In the genomic region with DNA sequence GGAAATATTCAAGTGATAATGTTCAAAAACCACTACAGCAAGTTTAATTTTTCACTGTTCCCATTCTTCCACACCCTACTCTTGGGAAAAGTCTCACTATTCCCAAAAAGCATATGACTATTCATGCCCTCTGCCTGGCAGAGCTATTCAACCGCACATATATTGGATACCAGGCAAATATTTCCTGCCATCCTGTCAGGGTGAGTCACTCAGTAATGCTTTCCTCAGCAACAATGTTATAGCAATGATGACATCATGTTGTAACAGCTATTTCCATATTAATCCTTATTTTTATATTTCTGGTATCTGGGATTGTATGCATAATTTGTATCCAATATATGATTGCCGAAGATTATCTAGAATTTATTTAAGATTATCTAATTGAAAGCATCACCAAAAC, we compare ENCODE assay signal across 16 cellular contexts.
DNase-seq lines count a peak whose midpoint lies in the region; ATAC-seq and TF ChIP-seq lines count a peak whose summit lies in the region.
"Had no signal": no experiment of that assay in that cellular context is flagged by ENCODE, and none has a peak within 500 bp of the region (broad histone marks: within the 10 kb centered on the region; RNA-seq: fewer than 3 reads in every experiment).

No MANE protein-coding gene starts in this region.

- DNase-seq in EH (ENCODE audit: low read depth) (peak; percentile 5), NCI-H460 (ENCODE audit: extremely low read depth, low read depth) (peak; percentile 0), cardiac fibroblast (ENCODE audit: low read depth in 2 of 2) (peak; percentile 62 to 65), kidney glomerular epithelial cell (lab: John Stamatoyannopoulos, UW) (peak; percentile 61), NCI-H510A (lab: John Stamatoyannopoulos, UW) (no peak), heart right ventricle (no peak), COR-L47 (lab: John Stamatoyannopoulos, UW) (no peak)
- DNase-seq: activated T-cell treated with anti-CD3 and anti-CD28 coated beads, Interleukin-2, amount 50 U/mL, for 48 hours; BE2C; esophagus squamous epithelium; MV-4-11; NCI-H2107; ovary; SHP77; spleen had no signal

- intact Hi-C loops in heart right ventricle (cut with DNase I), result no loop called here

- H3K27me3 ChIP-seq in heart right ventricle, result no peaks in the 10 kb centered on the region
- H3K27me3 ChIP-seq: BE2C, esophagus squamous epithelium, ovary, spleen had no signal

- WGBS in heart right ventricle, 2 donors, result 78 to 81% methylated on average over 2 of the region's 2 CpGs

- H3K27ac ChIP-seq in heart right ventricle, result no peak overlapping the region
- H3K27ac ChIP-seq: esophagus squamous epithelium, ovary, spleen had no signal

- H3K36me3 ChIP-seq in heart right ventricle, result no peaks in the 10 kb centered on the region
- H3K36me3 ChIP-seq: BE2C, esophagus squamous epithelium, ovary, spleen had no signal

- H3K9me3 ChIP-seq in heart right ventricle, result no peaks in the 10 kb centered on the region
- H3K9me3 ChIP-seq: BE2C, esophagus squamous epithelium, ovary, spleen had no signal

- no peaks in the 10 kb centered on the region for H3K4me1 ChIP-seq in heart right ventricle
- H3K4me1 ChIP-seq: BE2C, esophagus squamous epithelium, spleen had no signal

- no peak for TF ChIP-seq CTCF in cardiac fibroblast (IDR thresholded peaks at IDR 0.05; ENCODE audit: low read depth, low read length)
- TF ChIP-seq CTCF in heart right ventricle (IDR thresholded peaks at IDR 0.05), result no peak

- H3K4me3 ChIP-seq in cardiac fibroblast (replicated peaks in 1 of 2; ENCODE audit: low read depth in 2 of 2, low read length in 2 of 2) (no peak overlapping the region), heart right ventricle (no peak overlapping the region)
- H3K4me3 ChIP-seq: esophagus squamous epithelium, ovary, spleen had no signal

- ATAC-seq in GM18870 (IDR thresholded peaks at IDR 0.05; ENCODE audit: unreplicated experiment), result no peak
- no peak for ATAC-seq in heart right ventricle

Comparison
In these comparisons a context has a peak if more than half of its experiments do, and no peak if none do; other contexts are left out.
1. DNase-seq: peak in EH (single experiment), NCI-H460 (single experiment), cardiac fibroblast (2 of 2) and kidney glomerular epithelial cell (single experiment); none in NCI-H510A (single experiment), heart right ventricle (0 of 2) and COR-L47 (single experiment).